In genomic region chr6:158818008-158818579, GRCh38 we compare ENCODE assay signal across 8 cellular contexts. TPM values are rescaled to one million over a fixed set of nuclear protein-coding genes. Genes with fewer than 3 reads are reported as not detected.
DNase-seq lines count a peak whose midpoint lies in the region; ATAC-seq and TF ChIP-seq lines count a peak whose summit lies in the region.

No MANE protein-coding gene starts in this region.

- H4K5ac ChIP-seq in IMR-90 (ENCODE audit: low read depth, low read length) = no peak overlapping the region

- TF ChIP-seq RAD21 in IMR-90 (IDR thresholded peaks at IDR 0.05; ENCODE audit: low read length) = 0 out of 2 replicates have a peak, but pooled peaks have one; percentile 7

- H3K79me1 ChIP-seq in IMR-90 (ENCODE audit: low read depth in 1 of 2, low read length in 2 of 2) = peaks cover 22 to 44% of the 10 kb centered on the region in 2 experiments; a peak in 3 of 4 replicates

- H3K36me3 ChIP-seq in IMR-90 (ENCODE audit: control insufficient read depth, insufficient read depth, low read length) (no peaks in the 10 kb centered on the region), ovary (no peaks in the 10 kb centered on the region), transverse colon (no peaks in the 10 kb centered on the region)

- H3K9me1 ChIP-seq in IMR-90 (ENCODE audit: insufficient read depth, low read length) = peaks cover 14% of the 10 kb centered on the region

- DNase-seq in COLO829 (ENCODE audit: low spot score) (peak; percentile 51), GM20000 (ENCODE audit: low spot score) (peak; percentile 85), IMR-90 (peak; percentile 70), SK-N-DZ (ENCODE audit: low spot score) (peak; percentile 65), glomerular visceral epithelial cell (ENCODE audit: extremely low spot score) (peak; percentile 89), ovary (peak; percentile 76 to 85 (median 79)), transverse colon (peak; percentile 89)
- peak; percentile 84 for DNase-seq in activated naive CD4-positive, alpha-beta T cell treated with anti-CD3 and anti-CD28 coated beads, Interleukin-2, amount 10 ng/mL, durations not matched to agents 7 days and 5 days

- H3K14ac ChIP-seq in IMR-90 (replicated peaks; ENCODE audit: low read depth, low read length) = peak overlapping the region; percentile 77

- CTCF ChIA-PET in IMR-90 (lab: Yijun Ruan, JAX) = interaction anchor here (0.5 kb wide), 1 partner anchor 23 kb away, joined by 3 read pairs; no protein-coding TSS in a partner anchor
- CTCF ChIA-PET in activated naive CD4-positive, alpha-beta T cell treated with anti-CD3 and anti-CD28 coated beads, Interleukin-2, amount 10 ng/mL, durations not matched to agents 7 days and 5 days (lab: Charles Lee) = interaction anchor here (1.4 kb wide), 1 partner anchor 28 kb away, joined by 3 read pairs; no protein-coding TSS in a partner anchor

- peak overlapping the region; percentile 83 for H2AFZ ChIP-seq in IMR-90 (replicated peaks; ENCODE audit: low read length, poor library complexity)

- H3K23ac ChIP-seq in IMR-90 (ENCODE audit: low read depth, low read length) = peak overlapping the region; percentile 49

- peak; percentile 99 for TF ChIP-seq POLR2A in IMR-90 (IDR thresholded peaks at IDR 0.05; ENCODE audit: low read depth, low read length)
- TF ChIP-seq POLR2A in ovary (IDR thresholded peaks at IDR 0.05) = peak; percentile 65
- TF ChIP-seq POLR2A in transverse colon (IDR thresholded peaks at IDR 0.05) = peak; percentile 98

- no peak overlapping the region for H2BK20ac ChIP-seq in IMR-90 (ENCODE audit: low read depth, low read length)

- dilution Hi-C loops in IMR-90 (cut with HindIII; ENCODE audit: low sequenced_read_pairs, unreplicated experiment) = no loop called here

- H3K4me2 ChIP-seq in IMR-90 (ENCODE audit: low read depth, low read length) = peak overlapping the region; percentile 90

- H3K36me3 Mint-ChIP-seq in activated naive CD4-positive, alpha-beta T cell treated with anti-CD3 and anti-CD28 coated beads, Interleukin-2, amount 10 ng/mL, durations not matched to agents 7 days and 5 days = peaks cover 45% of the 10 kb centered on the region

- peaks cover 18% of the 10 kb centered on the region for H4K20me1 ChIP-seq in IMR-90 (ENCODE audit: insufficient read depth, low read length)

- in situ Hi-C loops in IMR-90 (cut with MboI; ENCODE audit: low sequenced_read_pairs) = no loop called here
- in situ Hi-C loops in transverse colon (cut with MboI; ENCODE audit: low pct_ligation_motif_present in 1 of 4, low pct_unique_long_range_greater_than_20kb in 1 of 4, low sequenced_read_pairs in 3 of 4) = loop anchor here in 1 of 4 donors (10.0 kb wide), 1 partner anchor 47 kb away; no protein-coding TSS in a partner anchor

- POLR2A ChIA-PET in IMR-90 (lab: Charles Lee; ENCODE audit: unreplicated experiment) = no interaction called here

- no peak overlapping the region for H2BK15ac ChIP-seq in IMR-90 (ENCODE audit: low read depth, low read length)

- peak overlapping the region; percentile 99 for H3K4me3 Mint-ChIP-seq in activated naive CD4-positive, alpha-beta T cell treated with anti-CD3 and anti-CD28 coated beads, Interleukin-2, amount 10 ng/mL, durations not matched to agents 7 days and 5 days

- H3K56ac ChIP-seq in IMR-90 (ENCODE audit: extremely low read depth, insufficient read depth, low read length) = no peak overlapping the region

- H3K9me3 ChIP-seq in IMR-90 (ENCODE audit: control insufficient read depth, insufficient read depth, low read length) (no peaks in the 10 kb centered on the region), ovary (no peaks in the 10 kb centered on the region), transverse colon (no peaks in the 10 kb centered on the region)

- intact Hi-C loops in IMR-90 (cut with micrococcal nuclease) (no loop called here), ovary (cut with DNase I) (loop anchor here in 1 of 4 donors (5.0 kb wide), 1 partner anchor 111 kb away; no protein-coding TSS in a partner anchor), transverse colon (cut with DNase I; ENCODE audit: low total_unique reads) (loop anchor here (5.0 kb wide), 1 partner anchor 54 kb away; no protein-coding TSS in a partner anchor)

- H3K4me3 ChIP-seq in IMR-90 (ENCODE audit: insufficient read depth, low read depth, low read length) = peak overlapping the region; percentile 70
- H3K4me3 ChIP-seq in ovary = peak overlapping the region; percentile 61
- H3K4me3 ChIP-seq in transverse colon = peak overlapping the region; percentile 80 to 99 (median 94)

- no peak overlapping the region for H3K18ac ChIP-seq in IMR-90 (ENCODE audit: low read depth, low read length)

- TF ChIP-seq EP300 in ovary (IDR thresholded peaks at IDR 0.05) = no peak
- no peak for TF ChIP-seq EP300 in transverse colon (IDR thresholded peaks at IDR 0.05; ENCODE audit: low read depth)

- peak overlapping the region in 1 of 2 experiments; percentile 50; a peak in 1 of 4 replicates for H4K8ac ChIP-seq in IMR-90 (ENCODE audit: low read depth in 2 of 2, low read length in 2 of 2)

- ATAC-seq in IMR-90 (ENCODE audit: low read depth) = peak; percentile 80

- H3K27me3 ChIP-seq in IMR-90 (ENCODE audit: control insufficient read depth, insufficient read depth, low read length) = no peaks in the 10 kb centered on the region
- H3K27me3 ChIP-seq in ovary = no peaks in the 10 kb centered on the region
- no peaks in the 10 kb centered on the region for H3K27me3 ChIP-seq in transverse colon

- no peak overlapping the region; the same call in 1 of the 2 replicates for H2BK120ac ChIP-seq in IMR-90 (ENCODE audit: low read depth, low read length)

- TF ChIP-seq CTCF in GM20000 (IDR thresholded peaks at IDR 0.05; ENCODE audit: extremely low read depth, missing control alignments) (no peak), IMR-90 (conservative IDR thresholded peaks at IDR 0.05; ENCODE audit: low read depth, low read length) (no peak), ovary (IDR thresholded peaks at IDR 0.05) (no peak), transverse colon (IDR thresholded peaks at IDR 0.05) (no peak)

- peaks cover 51% of the 10 kb centered on the region for H3K4me1 Mint-ChIP-seq in activated naive CD4-positive, alpha-beta T cell treated with anti-CD3 and anti-CD28 coated beads, Interleukin-2, amount 10 ng/mL, durations not matched to agents 7 days and 5 days

- peak overlapping the region; percentile 98 for H3K27ac Mint-ChIP-seq in activated naive CD4-positive, alpha-beta T cell treated with anti-CD3 and anti-CD28 coated beads, Interleukin-2, amount 10 ng/mL, durations not matched to agents 7 days and 5 days

- 1% methylated on average over 20 of the region's 53 CpGs; no CpG with 5 or more reads in 1 of the 2 experiments for WGBS in IMR-90 (ENCODE audit: extremely low coverage in 2 of 2, insufficient read length in 1 of 2), 2 experiments
- WGBS in ovary, 3 donors = 0 to 1% (median 1%) methylated on average over 11 to 52 of the region's 53 CpGs
- WGBS in transverse colon (ENCODE audit: low coverage in 1 of 2), 2 donors = 0% methylated on average over 13 of the region's 53 CpGs; no CpG with 5 or more reads in 1 of the 2 donors

- H3K27me3 Mint-ChIP-seq in activated naive CD4-positive, alpha-beta T cell treated with anti-CD3 and anti-CD28 coated beads, Interleukin-2, amount 10 ng/mL, durations not matched to agents 7 days and 5 days = peaks cover 3% of the 10 kb centered on the region

- no peaks in the 10 kb centered on the region for H3K9me3 Mint-ChIP-seq in activated naive CD4-positive, alpha-beta T cell treated with anti-CD3 and anti-CD28 coated beads, Interleukin-2, amount 10 ng/mL, durations not matched to agents 7 days and 5 days

- no peak overlapping the region for H4K91ac ChIP-seq in IMR-90 (ENCODE audit: insufficient read depth, low read depth, low read length)

- 0 out of 2 replicates have a peak overlapping the region, but pooled peaks have one; percentile 79 for H2AK5ac ChIP-seq in IMR-90 (ENCODE audit: low read depth, low read length)

- no TSS peak for BruUV-seq in IMR-90 (replicated peaks; lab: Mats Ljungman, UMichigan)

- H3K27ac ChIP-seq in IMR-90 (ENCODE audit: insufficient read depth, low read length) (peak overlapping the region; percentile 67), ovary (peak overlapping the region; percentile 94), transverse colon (peak overlapping the region; percentile 96 to 100 (median 99))

- peak overlapping the region; percentile 61 for H2BK5ac ChIP-seq in IMR-90 (ENCODE audit: low read depth, low read length, poor library complexity, severe bottlenecking)

- H3K4ac ChIP-seq in IMR-90 (ENCODE audit: low read depth, low read length) = peak overlapping the region; percentile 76

- peak overlapping the region; percentile 96 for H2AK9ac ChIP-seq in IMR-90 (replicated peaks; ENCODE audit: low read depth, low read length, poor library complexity)

- H3K9ac ChIP-seq in IMR-90 (ENCODE audit: low read depth, low read length) = peak overlapping the region; percentile 62

- H3K4me1 ChIP-seq in IMR-90 (ENCODE audit: control insufficient read depth, insufficient read depth, low read length) (peaks cover 12% of the 10 kb centered on the region), ovary (ENCODE audit: insufficient read depth) (peaks cover 14% of the 10 kb centered on the region), transverse colon (peaks cover 16 to 50% (median 31%) of the 10 kb centered on the region in 4 donors)

TF ChIP-seq in IMR-90, 13 proteins besides CTCF, POLR2A, EP300 and RAD21 (continues in another document):
- TF ChIP-seq RCOR1 (IDR thresholded peaks at IDR 0.05; ENCODE audit: insufficient replicate concordance, low read length) = no peak
- TF ChIP-seq ELK1 (IDR thresholded peaks at IDR 0.05; ENCODE audit: borderline replicate concordance, low read depth, low read length) = no peak
- TF ChIP-seq FOS (IDR thresholded peaks at IDR 0.05; ENCODE audit: low read depth, low read length) = peak; percentile 55; the same call in 1 of the 2 replicates
- no peak for TF ChIP-seq BHLHE40 (IDR thresholded peaks at IDR 0.05; ENCODE audit: low read depth, low read length)

RNA-seq across cellular contexts. Expression of gene EZR, which starts 1.1 kb away (rescaled TPM):
- 145 and 179 TPM in 2 replicates for total RNA-seq in IMR-90 (2012; rRNA removed)
- polyA plus RNA-seq in IMR-90 (2012; rRNA removed) = 83.8 and 87.6 TPM in 2 replicates
- polyA plus RNA-seq in IMR-90 (2012; cell fraction: cytosol; rRNA removed) = 48.4 and 65.5 TPM in 2 replicates
- 47.4 and 74.1 TPM in 2 replicates for polyA plus RNA-seq in IMR-90 (2012; cell fraction: nucleus; rRNA removed; ENCODE audit: low replicate concordance)
- 46.2 and 51.6 TPM in 2 replicates for polyA plus RNA-seq in SK-N-DZ (2014; cell fraction: cytosol; rRNA removed)
- polyA plus RNA-seq in SK-N-DZ (2014; cell fraction: nucleus; rRNA removed) = 31.1 and 33.2 TPM in 2 replicates
- total RNA-seq in ovary = 100 to 1,000 TPM in 4 of 7 donors, 10 to 100 TPM in 3; 39.0 to 214 (median 116) TPM
- polyA plus RNA-seq in ovary = 10 to 100 TPM; 45.1 to 85.6 TPM
- 100 to 1,000 TPM; 149 to 430 (median 319) TPM for total RNA-seq in transverse colon

Comparison
In these comparisons a context has a peak if more than half of its experiments do, and no peak if none do; other contexts are left out.
1. Peak in every context shown above with its lines: DNase-seq, ATAC-seq, H3K4me3 ChIP-seq and H3K27ac ChIP-seq.